10 cellular contexts compared by ENCODE assay signal in genomic region chr11:121059605-121060004, GRCh38. TPM values are rescaled to one million over a fixed set of nuclear protein-coding genes. Genes with fewer than 3 reads are reported as not detected.
DNase-seq lines count a peak whose midpoint lies in the region; ATAC-seq, FAIRE-seq and TF ChIP-seq lines count a peak whose summit lies in the region.
"Had no signal": no experiment of that assay in that cellular context is flagged by ENCODE, and none has a peak within 500 bp of the region (broad histone marks: within the 10 kb centered on the region; RNA-seq: fewer than 3 reads in every experiment).

No MANE protein-coding gene starts in this region.

- no peak for TF ChIP-seq CTCF in brain microvascular endothelial cell (IDR thresholded peaks at IDR 0.05; ENCODE audit: low read depth, low read length, missing control alignments)

- DNase-seq in frontal cortex (ENCODE audit: low spot score in 2 of 2) (no peak), HT-29 (ENCODE audit: low spot score) (no peak), NCI-H446 treated with DMSO at 0.1 percent for 48 hours (lab: John Stamatoyannopoulos, UW) (no peak), brain microvascular endothelial cell (no peak)
- no peak for DNase-seq in activated CD4-positive, alpha-beta T cell treated with anti-CD3 and anti-CD28 coated beads, Interleukin-2, amount 50 U/mL, for 48 hours
- DNase-seq: DND-41, T-cell had no signal

- ATAC-seq in GM18873 (IDR thresholded peaks at IDR 0.05; ENCODE audit: low FRiP score, unreplicated experiment) (peak; percentile 94), GM21717 (IDR thresholded peaks at IDR 0.05; ENCODE audit: unreplicated experiment) (peak; percentile 97), HG03342 (IDR thresholded peaks at IDR 0.05; ENCODE audit: unreplicated experiment) (peak; percentile 98)
- ATAC-seq: T-cell had no signal

- H3K36me3 ChIP-seq in brain microvascular endothelial cell (replicated peaks): peaks cover 7% of the 10 kb centered on the region

- FAIRE-seq in frontal cortex (lab: Jason Lieb, UNC): peak; percentile 64

- in situ Hi-C loops in brain microvascular endothelial cell (cut with HindIII; ENCODE audit: low pct_ligation_motif_present, low sequenced_read_pairs): no loop called here

- no peak overlapping the region for H3K4me3 ChIP-seq in brain microvascular endothelial cell (ENCODE audit: low read depth, low read length)

- no peaks in the 10 kb centered on the region for H3K27me3 ChIP-seq in brain microvascular endothelial cell (replicated peaks)

- no peak overlapping the region for H3K27ac ChIP-seq in brain microvascular endothelial cell

RNA-seq across cellular contexts. Expression of gene TBCEL, which starts 35.7 kb away (rescaled TPM):
- 64.8 TPM for total RNA-seq in frontal cortex
- total RNA-seq in HT-29 (2014; rRNA removed; shearing (Covaris generic)): 3.2 TPM in 2 replicates

RNA-seq across cellular contexts. Expression of gene TECTA, which starts 41.4 kb away (rescaled TPM):
- total RNA-seq in frontal cortex: 2.0 TPM
- not detected in 2 replicates for total RNA-seq in HT-29 (2014; rRNA removed; shearing (Covaris generic))

Comparison
In these comparisons a context has a peak if more than half of its experiments do, and no peak if none do; other contexts are left out.
1. RNA of gene TBCEL, which starts 35.7 kb away (total RNA-seq): 64.8 TPM in frontal cortex (single experiment); 3.2 TPM in HT-29; every median in the first group is over 10 times any median in the second.
2. Peak in every context shown above with its lines, with median percentiles within 50 percentile points of each other: ATAC-seq.